In genomic region chr10:130553846-130554245, GRCh38 we compare ENCODE assay signal across 21 cellular contexts.
A peak's percentile ranks its signal among the peaks of the same experiment; 100 is the strongest.
DNase-seq lines count a peak whose midpoint lies in the region; TF ChIP-seq lines count a peak whose summit lies in the region.
"Had no signal": no experiment of that assay in that cellular context is flagged by ENCODE, and none has a peak within 500 bp of the region (broad histone marks: within the 10 kb centered on the region; RNA-seq: fewer than 3 reads in every experiment).

No MANE protein-coding gene starts in this region.

- H3K4me1 Mint-ChIP-seq in MCF 10A (ENCODE audit: insufficient read depth, unreplicated experiment) = no peaks in the 10 kb centered on the region
- H3K4me1 Mint-ChIP-seq: B cell; CD4-positive, CD25-positive, alpha-beta regulatory T cell had no signal

- H3K79me2 ChIP-seq in mammary epithelial cell (ENCODE audit: insufficient read depth, low read length) = no peaks in the 10 kb centered on the region

- H3K4me1 ChIP-seq in mammary epithelial cell (ENCODE audit: insufficient read depth, low read length) = no peaks in the 10 kb centered on the region
- no peaks in the 10 kb centered on the region for H3K4me1 ChIP-seq in vagina
- H3K4me1 ChIP-seq: HAP-1, Peyer's patch, SJSA1 had no signal

- H2AFZ ChIP-seq in mammary epithelial cell (ENCODE audit: low read depth, low read length) = no peak overlapping the region

- H3K9me3 ChIP-seq in mammary epithelial cell (replicated peaks; ENCODE audit: insufficient read depth, low read length) (peaks cover 54% of the 10 kb centered on the region), vagina (no peaks in the 10 kb centered on the region)
- H3K9me3 ChIP-seq: HAP-1, Peyer's patch had no signal

- CTCF ChIA-PET in MCF 10A (lab: Yijun Ruan, JAX) = no interaction called here
- CTCF ChIA-PET in mammary epithelial cell (lab: Charles Lee; ENCODE audit: low non-redundant PET) = no interaction called here

- H3K9ac ChIP-seq in mammary epithelial cell (ENCODE audit: insufficient read depth, low read length) = no peak overlapping the region

- no peak for TF ChIP-seq POLR2A in vagina (IDR thresholded peaks at IDR 0.05)

- no peaks in the 10 kb centered on the region for H3K9me3 Mint-ChIP-seq in MCF 10A (ENCODE audit: unreplicated experiment)

- no peak overlapping the region for H3K4me2 ChIP-seq in mammary epithelial cell (ENCODE audit: insufficient read depth, low read depth, low read length)

- H3K36me3 Mint-ChIP-seq in MCF 10A (ENCODE audit: insufficient read depth, unreplicated experiment) = no peaks in the 10 kb centered on the region
- H3K36me3 Mint-ChIP-seq: CD4-positive, CD25-positive, alpha-beta regulatory T cell had no signal

- no peak overlapping the region for H3K27ac ChIP-seq in mammary epithelial cell (ENCODE audit: insufficient read depth, low read depth, low read length)
- H3K27ac ChIP-seq in vagina = no peak overlapping the region
- H3K27ac ChIP-seq: Peyer's patch, SJSA1 had no signal

- no TSS peak for BruUV-seq in MCF 10A (replicated peaks; lab: Mats Ljungman, UMichigan)
- BruUV-seq in mammary epithelial cell (replicated peaks; lab: Mats Ljungman, UMichigan) = no TSS peak

- dilution Hi-C loops in mammary epithelial cell (cut with HindIII; ENCODE audit: low sequenced_read_pairs) = no loop called here

- H3K4me3 ChIP-seq in mammary epithelial cell (replicated peaks in 1 of 3; ENCODE audit: insufficient read depth in 1 of 3, low read depth in 2 of 3, low read length in 3 of 3) (no peak overlapping the region), vagina (no peak overlapping the region)
- H3K4me3 ChIP-seq: GM12878, HAP-1, Peyer's patch, SJSA1 had no signal

- H3K36me3 ChIP-seq in mammary epithelial cell (ENCODE audit: insufficient read depth, low read length) (no peaks in the 10 kb centered on the region), vagina (no peaks in the 10 kb centered on the region)
- H3K36me3 ChIP-seq: HAP-1, Peyer's patch, SJSA1 had no signal

- no peak overlapping the region for H3K27ac Mint-ChIP-seq in MCF 10A (ENCODE audit: low read depth, unreplicated experiment)
- H3K27ac Mint-ChIP-seq: B cell; CD4-positive, CD25-positive, alpha-beta regulatory T cell had no signal

- H3K27me3 ChIP-seq in mammary epithelial cell (ENCODE audit: insufficient read depth, low read length) (no peaks in the 10 kb centered on the region), vagina (no peaks in the 10 kb centered on the region)
- H3K27me3 ChIP-seq: Peyer's patch, SJSA1 had no signal

- 23% methylated on average over 5 of the region's 7 CpGs for WGBS in mammary epithelial cell (ENCODE audit: low coverage, missing lambda C conversion rate)

- TF ChIP-seq CTCF in MCF 10A (IDR thresholded peaks at IDR 0.05; ENCODE audit: unreplicated experiment) (no peak), mammary epithelial cell (conservative IDR thresholded peaks at IDR 0.05 in 1 of 2, IDR thresholded peaks at IDR 0.05 in 1 of 2; ENCODE audit: extremely low read depth in 1 of 2, insufficient read depth in 1 of 2, low read depth in 1 of 2, low read length in 2 of 2) (no peak), vagina (IDR thresholded peaks at IDR 0.05) (no peak)

- intact Hi-C loops in MCF 10A (cut with micrococcal nuclease) = no loop called here
- intact Hi-C loops in mammary epithelial cell (cut with micrococcal nuclease) = no loop called here
- intact Hi-C loops in vagina (cut with DNase I) = no loop called here

- POLR2A ChIA-PET in MCF 10A (lab: Yijun Ruan, JAX) = no interaction called here

- H4K20me1 ChIP-seq in mammary epithelial cell (ENCODE audit: insufficient read depth, low read length) = no peaks in the 10 kb centered on the region

- H3K27me3 Mint-ChIP-seq in MCF 10A (ENCODE audit: insufficient read depth, unreplicated experiment) = no peaks in the 10 kb centered on the region
- H3K27me3 Mint-ChIP-seq: B cell; CD4-positive, CD25-positive, alpha-beta regulatory T cell had no signal

- no peak overlapping the region for H3K4me3 Mint-ChIP-seq in MCF 10A (ENCODE audit: unreplicated experiment)
- H3K4me3 Mint-ChIP-seq: B cell; CD4-positive, CD25-positive, alpha-beta regulatory T cell had no signal

- in situ Hi-C loops in mammary epithelial cell (cut with MboI; ENCODE audit: low sequenced_read_pairs in 2 of 2) (no loop called here), KBM-7 (cut with MboI; ENCODE audit: low pct_unique_long_range_greater_than_20kb, low sequenced_read_pairs) (no loop called here)

- DNase-seq in MCF 10A (ENCODE audit: unreplicated experiment) (peak; percentile 4), mammary epithelial cell (no peak), NCI-H748 (lab: John Stamatoyannopoulos, UW; ENCODE audit: unreplicated experiment) (peak; percentile 73), ecto neural progenitor cell (ENCODE audit: low spot score) (peak; percentile 33), vagina (ENCODE audit: extremely low spot score in 2 of 2) (peak; percentile 80 to 84), KBM-7 (no peak), EL (no peak), MV-4-11 (lab: John Stamatoyannopoulos, UW) (no peak)
- DNase-seq: CD4-positive, CD25-positive, alpha-beta regulatory T cell; DMS79 treated with DMSO at 0.1 percent for 48 hours; MM.1S; NCI-H1092 treated with DMSO at 0.1 percent for 48 hours; NCI-H1436 treated with DMSO at 0.1 percent for 48 hours; NCI-H1930; NCI-H446 treated with DMSO at 0.1 percent for 48 hours; NCI-H774; Peyer's patch had no signal

Comparison
In these comparisons a context has a peak if more than half of its experiments do, and no peak if none do; other contexts are left out.
1. DNase-seq: peak in MCF 10A (single experiment), NCI-H748 (single experiment), ecto neural progenitor cell (single experiment) and vagina (2 of 2); none in mammary epithelial cell (single experiment), KBM-7 (single experiment), EL (single experiment) and MV-4-11 (single experiment).